Comparison of ENCODE assay signal across 23 cellular contexts in genomic region chr1:25450894-25451293, GRCh38. TPM values are rescaled to one million over a fixed set of nuclear protein-coding genes. Genes with fewer than 3 reads are reported as not detected.
"Had no signal": no experiment of that assay in that cellular context is flagged by ENCODE, and none has a peak within 500 bp of the region (broad histone marks: within the 10 kb centered on the region; RNA-seq: fewer than 3 reads in every experiment).

No MANE protein-coding gene starts in this region.

- H3K4me2 ChIP-seq: smooth muscle cell had no signal

- H3K4me1 ChIP-seq: ascending aorta, testis, vagina had no signal

- H3K4me3 Mint-ChIP-seq: activated CD4-positive, alpha-beta memory T cell treated with anti-CD3 and anti-CD28 coated beads, Interleukin-2, amount 10 ng/mL, durations not matched to agents 7 days and 5 days; activated naive CD4-positive, alpha-beta T cell treated with anti-CD3 and anti-CD28 coated beads, Interleukin-2, amount 50 U/mL, for 24 hours; endodermal cell; memory B cell; nephron; stimulated activated memory B cell treated with anti-CD40 and anti-IgM and Interleukin-4, amounts not matched to agents 10 μg/mL and 1 μg/mL and 100 μg/mL, for 72 hours had no signal

- H3K9me3 ChIP-seq: ascending aorta, heart left ventricle, neutrophil, right lobe of liver, testis, vagina had no signal

- H3K4me1 Mint-ChIP-seq: endodermal cell had no signal

- H3K27ac Mint-ChIP-seq: activated CD4-positive, alpha-beta memory T cell treated with anti-CD3 and anti-CD28 coated beads, Interleukin-2, amount 10 ng/mL, durations not matched to agents 7 days and 5 days; endodermal cell; nephron; stimulated activated memory B cell treated with anti-CD40 and anti-IgM and Interleukin-4, amounts not matched to agents 10 μg/mL and 1 μg/mL and 100 μg/mL, for 72 hours had no signal

- H3K27me3 Mint-ChIP-seq: activated CD4-positive, alpha-beta memory T cell treated with anti-CD3 and anti-CD28 coated beads, Interleukin-2, amount 10 ng/mL, durations not matched to agents 7 days and 5 days; activated naive CD4-positive, alpha-beta T cell treated with anti-CD3 and anti-CD28 coated beads, Interleukin-2, amount 50 U/mL, for 24 hours; memory B cell; stimulated activated memory B cell treated with anti-CD40 and anti-IgM and Interleukin-4, amounts not matched to agents 10 μg/mL and 1 μg/mL and 100 μg/mL, for 72 hours had no signal

- H3K9me3 Mint-ChIP-seq: activated CD4-positive, alpha-beta memory T cell treated with anti-CD3 and anti-CD28 coated beads, Interleukin-2, amount 10 ng/mL, durations not matched to agents 7 days and 5 days; activated naive CD4-positive, alpha-beta T cell treated with anti-CD3 and anti-CD28 coated beads, Interleukin-2, amount 50 U/mL, for 24 hours; endodermal cell; memory B cell; nephron; stimulated activated memory B cell treated with anti-CD40 and anti-IgM and Interleukin-4, amounts not matched to agents 10 μg/mL and 1 μg/mL and 100 μg/mL, for 72 hours had no signal

- H3K4me3 ChIP-seq: ascending aorta, heart left ventricle, right lobe of liver, smooth muscle cell, testis, vagina had no signal

- DNase-seq: activated CD4-positive, alpha-beta memory T cell treated with anti-CD3 and anti-CD28 coated beads, Interleukin-2, amount 10 ng/mL, durations not matched to agents 7 days and 5 days; activated CD4-positive, alpha-beta T cell treated with anti-CD3 and anti-CD28 coated beads for 48 hours; activated CD4-positive, CD25-positive, alpha-beta regulatory T cell; activated gamma-delta T cell treated with Interleukin-2 at 50 U/mL for 16 hours; central memory CD4-positive, alpha-beta T cell; cortex of kidney; endodermal cell; heart left ventricle; islet precursor cell; left cardiac atrium; right lobe of liver; stimulated activated CD4-positive, alpha-beta T cell treated with anti-CD3 and anti-CD28 coated beads, Interleukin-15, amount 100 ng/mL, for 24 hours; T1000; testis; trophoblast cell had no signal

- ATAC-seq: heart left ventricle; left cardiac atrium; right lobe of liver; stimulated activated memory B cell treated with anti-CD40 and anti-IgM and Interleukin-4, amounts not matched to agents 10 μg/mL and 1 μg/mL and 100 μg/mL, for 72 hours had no signal

- H3K27ac ChIP-seq: ascending aorta, heart left ventricle, neutrophil, right lobe of liver, testis, vagina had no signal

- H3K27me3 ChIP-seq: ascending aorta, heart left ventricle, neutrophil, right lobe of liver, testis, vagina had no signal

RNA-seq across cellular contexts. Expression of gene RHCE, which starts 30.3 kb away (rescaled TPM):
- total RNA-seq: ascending aorta, vagina had no signal
